Comparison of ENCODE assay signal across 8 cellular contexts in the genomic region with DNA sequence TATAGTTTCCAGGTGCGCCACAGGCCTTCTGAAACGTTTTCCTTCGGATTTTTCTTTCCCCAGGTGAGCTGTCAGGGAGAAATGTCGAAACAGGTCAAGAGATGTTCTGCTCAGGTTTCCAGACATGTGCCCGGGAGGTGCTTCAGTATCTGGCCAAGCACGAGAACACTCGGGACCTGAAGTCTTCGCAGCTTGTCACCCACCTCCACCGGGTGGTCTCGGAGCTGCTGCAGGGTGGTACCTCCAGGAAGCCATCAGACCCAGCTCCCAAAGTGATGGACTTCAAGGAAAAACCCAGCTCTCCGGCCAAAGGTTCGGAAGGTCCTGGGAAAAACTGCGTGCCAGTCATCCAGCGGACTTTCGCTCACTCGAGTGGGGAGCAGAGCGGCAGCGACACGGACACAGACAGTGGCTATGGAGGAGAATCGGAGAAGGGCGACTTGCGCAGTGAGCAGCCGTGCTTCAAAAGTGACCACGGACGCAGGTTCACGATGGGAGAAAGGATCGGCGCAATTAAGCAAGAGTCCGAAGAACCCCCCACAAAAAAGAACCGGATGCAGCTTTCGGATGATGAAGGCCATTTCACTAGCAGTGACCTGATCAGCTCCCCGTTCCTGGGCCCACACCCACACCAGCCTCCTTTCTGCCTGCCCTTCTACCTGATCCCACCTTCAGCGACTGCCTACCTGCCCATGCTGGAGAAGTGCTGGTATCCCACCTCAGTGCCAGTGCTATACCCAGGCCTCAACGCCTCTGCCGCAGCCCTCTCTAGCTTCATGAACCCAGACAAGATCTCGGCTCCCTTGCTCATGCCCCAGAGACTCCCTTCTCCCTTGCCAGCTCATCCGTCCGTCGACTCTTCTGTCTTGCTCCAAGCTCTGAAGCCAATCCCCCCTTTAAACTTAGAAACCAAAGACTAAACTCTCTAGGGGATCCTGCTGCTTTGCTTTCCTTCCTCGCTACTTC. TPM values are rescaled to one million over a fixed set of nuclear protein-coding genes. Genes with fewer than 3 reads are reported as not detected.
DNase-seq lines count a peak whose midpoint lies in the region; ATAC-seq and TF ChIP-seq lines count a peak whose summit lies in the region.

No MANE protein-coding gene starts in this region.

- H3K27me3 Mint-ChIP-seq in activated T-cell treated with anti-CD3 and anti-CD28 coated beads, Interleukin-2, amount 50 U/mL, for 4 hours (ENCODE audit: low read depth), result no peaks in the 10 kb centered on the region

- DNase-seq in HCT116 (ENCODE audit: low read depth, low spot score) (no peak), foreskin keratinocyte (peak; percentile 37 to 56), omental fat pad (ENCODE audit: low spot score) (no peak)
- no peak for DNase-seq in activated T-cell treated with anti-CD3 and anti-CD28 coated beads, Interleukin-2, amount 50 U/mL, for 4 hours
- DNase-seq in stimulated activated effector memory CD8-positive, alpha-beta T cell treated with anti-CD3 and anti-CD28 coated beads, Interleukin-12 subunit alpha, Interleukin-12 subunit beta, amount 100 ng/mL, for 72 hours (ENCODE audit: low spot score in 2 of 2), result no peak
- DNase-seq in stimulated activated CD4-positive, alpha-beta T cell treated with anti-CD3 and anti-CD28 coated beads, Interleukin-2, amount 100 ng/mL, for 24 hours, result no peak
- DNase-seq in stimulated activated CD4-positive, alpha-beta T cell treated with anti-CD3 and anti-CD28 coated beads, Interleukin-12 subunit alpha, Interleukin-12 subunit beta, amount 100 ng/mL, for 4 hours, result no peak

- POLR2A ChIA-PET in HCT116 (lab: Charles Lee), result interaction anchor here (0.8 to 5.1 kb wide), 5 partner anchors 11 to 271 kb away, joined by 4 to 39 read pairs (median 10); no protein-coding TSS in a partner anchor

- H3K4me2 ChIP-seq in HCT116 (ENCODE audit: low read length), result peak overlapping the region; percentile 86

- H3K36me3 Mint-ChIP-seq in activated T-cell treated with anti-CD3 and anti-CD28 coated beads, Interleukin-2, amount 50 U/mL, for 4 hours (ENCODE audit: insufficient read depth), result peaks cover 40% of the 10 kb centered on the region
- peaks cover 93% of the 10 kb centered on the region for H3K36me3 Mint-ChIP-seq in stimulated activated effector memory CD8-positive, alpha-beta T cell treated with anti-CD3 and anti-CD28 coated beads, Interleukin-12 subunit alpha, Interleukin-12 subunit beta, amount 100 ng/mL, for 72 hours

- no peaks in the 10 kb centered on the region for H3K9me3 Mint-ChIP-seq in activated T-cell treated with anti-CD3 and anti-CD28 coated beads, Interleukin-2, amount 50 U/mL, for 4 hours
- no peaks in the 10 kb centered on the region for H3K9me3 Mint-ChIP-seq in stimulated activated effector memory CD8-positive, alpha-beta T cell treated with anti-CD3 and anti-CD28 coated beads, Interleukin-12 subunit alpha, Interleukin-12 subunit beta, amount 100 ng/mL, for 72 hours

- H3K27ac Mint-ChIP-seq in stimulated activated effector memory CD8-positive, alpha-beta T cell treated with anti-CD3 and anti-CD28 coated beads, Interleukin-12 subunit alpha, Interleukin-12 subunit beta, amount 100 ng/mL, for 72 hours, result peak overlapping the region; percentile 100

- peaks cover 62% of the 10 kb centered on the region for H3K4me1 Mint-ChIP-seq in activated T-cell treated with anti-CD3 and anti-CD28 coated beads, Interleukin-2, amount 50 U/mL, for 4 hours (ENCODE audit: low read depth)
- H3K4me1 Mint-ChIP-seq in stimulated activated effector memory CD8-positive, alpha-beta T cell treated with anti-CD3 and anti-CD28 coated beads, Interleukin-12 subunit alpha, Interleukin-12 subunit beta, amount 100 ng/mL, for 72 hours, result peaks cover 45% of the 10 kb centered on the region

- H3K27me3 ChIP-seq in HCT116 (ENCODE audit: insufficient read depth, low read length) (no peaks in the 10 kb centered on the region), foreskin keratinocyte (no peaks in the 10 kb centered on the region)

- peaks cover 42% of the 10 kb centered on the region for H3K79me2 ChIP-seq in HCT116 (ENCODE audit: insufficient read depth, low read length)

- H3K4me1 ChIP-seq in HCT116 (ENCODE audit: control insufficient read depth in 1 of 2, insufficient read depth in 2 of 2, low read length in 2 of 2) (peaks cover 64 to 84% of the 10 kb centered on the region in 2 experiments), foreskin keratinocyte (peaks cover 17% of the 10 kb centered on the region)

- TF ChIP-seq CTCF in HCT116 (IDR thresholded peaks at IDR 0.05 in 2 of 3, conservative IDR thresholded peaks at IDR 0.05 in 1 of 3; ENCODE audit: borderline replicate concordance in 1 of 3, insufficient read depth in 1 of 3, low read depth in 2 of 3, low read length in 2 of 3) (no peak), foreskin keratinocyte (conservative IDR thresholded peaks at IDR 0.05) (no peak), omental fat pad (IDR thresholded peaks at IDR 0.05) (no peak)

- no peaks in the 10 kb centered on the region for H3K9me3 ChIP-seq in HCT116 (ENCODE audit: control insufficient read depth in 1 of 2, insufficient read depth in 1 of 2, low read depth in 1 of 2, low read length in 2 of 2)

- H3K9me2 ChIP-seq in HCT116 (ENCODE audit: insufficient read depth), result no peaks in the 10 kb centered on the region

- H3K4me3 Mint-ChIP-seq in activated T-cell treated with anti-CD3 and anti-CD28 coated beads, Interleukin-2, amount 50 U/mL, for 4 hours, result peak overlapping the region; percentile 94
- peak overlapping the region; percentile 91 for H3K4me3 Mint-ChIP-seq in stimulated activated effector memory CD8-positive, alpha-beta T cell treated with anti-CD3 and anti-CD28 coated beads, Interleukin-12 subunit alpha, Interleukin-12 subunit beta, amount 100 ng/mL, for 72 hours

- no TSS peak for BruUV-seq in HCT116 (replicated peaks; lab: Mats Ljungman, UMichigan)

- peaks cover 12% of the 10 kb centered on the region; the same call in 1 of the 2 replicates for H4K20me1 ChIP-seq in HCT116 (ENCODE audit: insufficient read depth)

- no peak for TF ChIP-seq RAD21 in HCT116 (IDR thresholded peaks at IDR 0.05; ENCODE audit: low read depth)

- RAD21 ChIA-PET in HCT116 (lab: Charles Lee; ENCODE audit: low non-redundant PET in 1 of 2, low total read pairs in 2 of 2, uncharacterized antibody in 2 of 2, unreplicated experiment in 2 of 2), result interaction anchor here (1.0 to 1.4 kb wide), 2 partner anchors 38 to 262 kb away, joined by 3 to 6 read pairs; no protein-coding TSS in a partner anchor

- peak overlapping the region; percentile 40 for H3K9ac ChIP-seq in HCT116 (ENCODE audit: low read length)

- intact Hi-C loops in HCT116 (cut with micrococcal nuclease), result no loop called here

- TF ChIP-seq POLR2A in HCT116 (IDR thresholded peaks at IDR 0.05; ENCODE audit: borderline replicate concordance, extremely low read depth, insufficient read depth, insufficient read length), result no peak

- ATAC-seq in HCT116, result no peak
- no peak for ATAC-seq in activated T-cell treated with anti-CD3 and anti-CD28 coated beads, Interleukin-2, amount 50 U/mL, for 4 hours
- ATAC-seq in foreskin keratinocyte, result no peak
- ATAC-seq in stimulated activated effector memory CD8-positive, alpha-beta T cell treated with anti-CD3 and anti-CD28 coated beads, Interleukin-12 subunit alpha, Interleukin-12 subunit beta, amount 100 ng/mL, for 72 hours, result no peak
- no peak for ATAC-seq in GM18909 (IDR thresholded peaks at IDR 0.05; ENCODE audit: poor library complexity, unreplicated experiment)
- ATAC-seq in omental fat pad (ENCODE audit: low FRiP score), result no peak

- H2AFZ ChIP-seq in HCT116 (ENCODE audit: low read depth, low read length, poor library complexity, severe bottlenecking), result no peak overlapping the region

- CTCF ChIA-PET in HCT116 (lab: Charles Lee), result interaction anchor here (0.9 to 1.5 kb wide), 6 partner anchors 12 to 271 kb away, joined by 3 to 6 read pairs (median 4); no protein-coding TSS in a partner anchor

- H3K36me3 ChIP-seq in HCT116 (ENCODE audit: control insufficient read depth in 1 of 2, insufficient read depth in 2 of 2, low read length in 2 of 2), result peaks cover 8 to 31% of the 10 kb centered on the region in 2 experiments; a peak in 3 of 4 replicates

- H3K27ac ChIP-seq in HCT116 (ENCODE audit: low read depth, low read length) (peak overlapping the region; percentile 11; the same call in 1 of the 2 replicates), foreskin keratinocyte (peak overlapping the region; percentile 96)

- peak overlapping the region; percentile 13 to 15; a peak in 3 of 4 replicates for H3K4me3 ChIP-seq in HCT116 (replicated peaks in 1 of 2; ENCODE audit: low read depth in 1 of 2, low read length in 2 of 2)

TF ChIP-seq in HCT116, 20 proteins besides CTCF, POLR2A, EP300 and RAD21 (continues in another document):
- TF ChIP-seq EZH2 (IDR thresholded peaks at IDR 0.05), result no peak
- TF ChIP-seq POLR2AphosphoS5 (IDR thresholded peaks at IDR 0.05; ENCODE audit: low read depth, low read length), result no peak; the same call in 1 of the 2 replicates
- no peak for TF ChIP-seq EGR1 (IDR thresholded peaks at IDR 0.05; ENCODE audit: low read depth)
- TF ChIP-seq CEBPB (IDR thresholded peaks at IDR 0.05; ENCODE audit: low read depth), result no peak

RNA-seq across cellular contexts. Expression of gene BHLHE40, which starts 3.8 kb away (rescaled TPM):
- total RNA-seq in HCT116 (2021; ENCODE audit: unreplicated experiment) (81.6 TPM), foreskin keratinocyte (78.2 and 96.0 TPM in 2 replicates), omental fat pad (100 to 1,000 TPM in 1 of 4 donors, 10 to 100 TPM in 3; 16.3 to 101 (median 59.1) TPM)
- 129 and 166 TPM in 2 replicates for polyA plus RNA-seq in HCT116 (2012)
- total RNA-seq in activated T-cell treated with anti-CD3 and anti-CD28 coated beads, Interleukin-2, amount 50 U/mL, for 4 hours, result 10 to 100 TPM; 61.9 to 90.8 (median 86.6) TPM
- 44.6 and 47.5 TPM in 2 replicates for polyA plus RNA-seq in foreskin keratinocyte

Comparison
In these comparisons a context has a peak if more than half of its experiments do, and no peak if none do; other contexts are left out.
1. DNase-seq: peak in foreskin keratinocyte (2 of 2); none in HCT116 (single experiment), activated T-cell treated with anti-CD3 and anti-CD28 coated beads, Interleukin-2, amount 50 U/mL, for 4 hours (single experiment), stimulated activated effector memory CD8-positive, alpha-beta T cell treated with anti-CD3 and anti-CD28 coated beads, Interleukin-12 subunit alpha, Interleukin-12 subunit beta, amount 100 ng/mL, for 72 hours (0 of 2), stimulated activated CD4-positive, alpha-beta T cell treated with anti-CD3 and anti-CD28 coated beads, Interleukin-2, amount 100 ng/mL, for 24 hours (0 of 2), stimulated activated CD4-positive, alpha-beta T cell treated with anti-CD3 and anti-CD28 coated beads, Interleukin-12 subunit alpha, Interleukin-12 subunit beta, amount 100 ng/mL, for 4 hours (single experiment) and omental fat pad (single experiment).